ENCODE assay signal across 14 cellular contexts in genomic region chr12:24741216-24741615, GRCh38.
A peak's percentile ranks its signal among the peaks of the same experiment; 100 is the strongest.
DNase-seq lines count a peak whose midpoint lies in the region; ATAC-seq and TF ChIP-seq lines count a peak whose summit lies in the region.
"Had no signal": no experiment of that assay in that cellular context is flagged by ENCODE, and none has a peak within 500 bp of the region (broad histone marks: within the 10 kb centered on the region; RNA-seq: fewer than 3 reads in every experiment).

No MANE protein-coding gene starts in this region.

- peak; percentile 64 for ATAC-seq in HG02852 (IDR thresholded peaks at IDR 0.05; ENCODE audit: unreplicated experiment)
- ATAC-seq in activated B cell treated with CpG ODN at 0.5 μM for 24 hours (ENCODE audit: low read depth), result peak; percentile 28
- ATAC-seq in activated CD8-positive, alpha-beta T cell treated with anti-CD3 and anti-CD28 coated beads for 36 hours, result no peak
- no peak for ATAC-seq in GM21367 (IDR thresholded peaks at IDR 0.05; ENCODE audit: unreplicated experiment)

- CTCF ChIA-PET in activated B cell treated with CpG ODN at 0.5 μM for 24 hours (lab: Charles Lee), result interaction anchor here (0.6 to 1.7 kb wide), 5 partner anchors 9 to 37 kb away, joined by 3 to 8 read pairs (median 6); no protein-coding TSS in a partner anchor
- CTCF ChIA-PET in activated CD8-positive, alpha-beta T cell treated with anti-CD3 and anti-CD28 coated beads for 36 hours (lab: Charles Lee), result interaction anchor here (0.8 kb wide), 1 partner anchor 20 kb away, joined by 3 read pairs; no protein-coding TSS in a partner anchor

- peak overlapping the region; percentile 90 for H3K27ac Mint-ChIP-seq in activated B cell treated with CpG ODN at 0.5 μM for 24 hours
- H3K27ac Mint-ChIP-seq in activated CD8-positive, alpha-beta T cell treated with anti-CD3 and anti-CD28 coated beads for 36 hours, result no peak overlapping the region
- H3K27ac Mint-ChIP-seq: CD4-positive, alpha-beta T cell had no signal

- in situ Hi-C loops in GM13976 (cut with MboI; ENCODE audit: low sequenced_read_pairs, unreplicated experiment), result no loop called here

- H3K36me3 Mint-ChIP-seq in activated B cell treated with CpG ODN at 0.5 μM for 24 hours (ENCODE audit: low read depth), result no peaks in the 10 kb centered on the region
- no peaks in the 10 kb centered on the region for H3K36me3 Mint-ChIP-seq in activated CD8-positive, alpha-beta T cell treated with anti-CD3 and anti-CD28 coated beads for 36 hours (ENCODE audit: low read depth)

- H3K27me3 Mint-ChIP-seq in activated B cell treated with CpG ODN at 0.5 μM for 24 hours, result no peaks in the 10 kb centered on the region
- no peaks in the 10 kb centered on the region for H3K27me3 Mint-ChIP-seq in activated CD8-positive, alpha-beta T cell treated with anti-CD3 and anti-CD28 coated beads for 36 hours
- H3K27me3 Mint-ChIP-seq: CD4-positive, alpha-beta T cell; stimulated activated naive CD8-positive, alpha-beta T cell treated with anti-CD3 and anti-CD28 coated beads, Interleukin-15, Interleukin-2, amounts not matched to agents 100 ng/mL and 50 ng/mL, for 24 hours had no signal

- no peaks in the 10 kb centered on the region for H3K9me3 Mint-ChIP-seq in activated B cell treated with CpG ODN at 0.5 μM for 24 hours
- H3K9me3 Mint-ChIP-seq in activated CD8-positive, alpha-beta T cell treated with anti-CD3 and anti-CD28 coated beads for 36 hours, result no peaks in the 10 kb centered on the region
- H3K9me3 Mint-ChIP-seq: CD4-positive, alpha-beta T cell; stimulated activated naive CD8-positive, alpha-beta T cell treated with anti-CD3 and anti-CD28 coated beads, Interleukin-15, Interleukin-2, amounts not matched to agents 100 ng/mL and 50 ng/mL, for 24 hours had no signal

- TF ChIP-seq CTCF in GM13976 (IDR thresholded peaks at IDR 0.05; ENCODE audit: borderline replicate concordance, control extremely low read depth, extremely low read depth, insufficient read depth, missing control alignments) (no peak), activated B cell treated with CpG ODN at 0.5 μM for 24 hours (IDR thresholded peaks at IDR 0.05) (no peak)
- TF ChIP-seq CTCF in activated CD8-positive, alpha-beta T cell treated with anti-CD3 and anti-CD28 coated beads for 36 hours (IDR thresholded peaks at IDR 0.05), result no peak

- DNase-seq in GM13976 (ENCODE audit: low spot score) (peak; percentile 51), GM19240 (ENCODE audit: insufficient read length, low spot score) (peak; percentile 15), activated B cell treated with CpG ODN at 0.5 μM for 24 hours (no peak), NCI-H1105 treated with DMSO at 0.1 percent for 48 hours (lab: John Stamatoyannopoulos, UW) (no peak), activated gamma-delta T cell (lab: John Stamatoyannopoulos, UW) (no peak)
- DNase-seq in activated CD8-positive, alpha-beta T cell treated with anti-CD3 and anti-CD28 coated beads for 36 hours, result no peak
- DNase-seq: CD4-positive, alpha-beta T cell; erythroblast; GOT3; mammary epithelial cell; NCI-H526 treated with DMSO at 0.1 percent for 48 hours had no signal

- H3K4me3 Mint-ChIP-seq in activated B cell treated with CpG ODN at 0.5 μM for 24 hours, result peak overlapping the region; percentile 63
- no peak overlapping the region for H3K4me3 Mint-ChIP-seq in activated CD8-positive, alpha-beta T cell treated with anti-CD3 and anti-CD28 coated beads for 36 hours
- H3K4me3 Mint-ChIP-seq: CD4-positive, alpha-beta T cell had no signal

- POLR2A ChIA-PET in activated B cell treated with CpG ODN at 0.5 μM for 24 hours (lab: Charles Lee), result interaction anchor here (0.9 to 4.1 kb wide), 12 partner anchors 10 to 380 kb away, joined by 3 to 73 read pairs (median 5); no protein-coding TSS in a partner anchor
- POLR2A ChIA-PET in activated CD8-positive, alpha-beta T cell treated with anti-CD3 and anti-CD28 coated beads for 36 hours (lab: Charles Lee), result no interaction called here

- peaks cover 67% of the 10 kb centered on the region for H3K4me1 Mint-ChIP-seq in activated B cell treated with CpG ODN at 0.5 μM for 24 hours
- peaks cover 16% of the 10 kb centered on the region for H3K4me1 Mint-ChIP-seq in activated CD8-positive, alpha-beta T cell treated with anti-CD3 and anti-CD28 coated beads for 36 hours (ENCODE audit: low read depth)

- intact Hi-C loops in activated B cell treated with CpG ODN at 0.5 μM for 24 hours (cut with micrococcal nuclease), result loop anchor here (1.0 to 2.0 kb wide), 2 partner anchors 11 to 362 kb away; no protein-coding TSS in a partner anchor
- intact Hi-C loops in activated CD8-positive, alpha-beta T cell treated with anti-CD3 and anti-CD28 coated beads for 36 hours (cut with micrococcal nuclease), result no loop called here

Comparison
In these comparisons a context has a peak if more than half of its experiments do, and no peak if none do; other contexts are left out.
1. DNase-seq: peak in GM13976 (single experiment) and GM19240 (single experiment); none in activated B cell treated with CpG ODN at 0.5 μM for 24 hours (single experiment), activated CD8-positive, alpha-beta T cell treated with anti-CD3 and anti-CD28 coated beads for 36 hours (single experiment), NCI-H1105 treated with DMSO at 0.1 percent for 48 hours (single experiment) and activated gamma-delta T cell (single experiment).
2. ATAC-seq: peak in HG02852 (single experiment) and activated B cell treated with CpG ODN at 0.5 μM for 24 hours (single experiment); none in activated CD8-positive, alpha-beta T cell treated with anti-CD3 and anti-CD28 coated beads for 36 hours (single experiment) and GM21367 (single experiment).